ENCODE assay signal across 1 cellular context in genomic region chr20:1879369-1879768, GRCh38.
TF ChIP-seq lines count a peak whose summit lies in the region.

No MANE protein-coding gene starts in this region.

TF ChIP-seq in IMR-90, 13 proteins besides CTCF, POLR2A, EP300 and RAD21 (continued from another document):
- TF ChIP-seq CHD1 (IDR thresholded peaks at IDR 0.05; ENCODE audit: low read depth, low read length) (no peak), FOS (IDR thresholded peaks at IDR 0.05; ENCODE audit: low read depth, low read length) (no peak), MAFK (IDR thresholded peaks at IDR 0.05; ENCODE audit: low read depth, low read length) (no peak), CEBPB (IDR thresholded peaks at IDR 0.05; ENCODE audit: low read depth, low read length) (no peak), BHLHE40 (IDR thresholded peaks at IDR 0.05; ENCODE audit: low read depth, low read length) (no peak)
